ENCODE assay signal across 11 cellular contexts in the genomic region with DNA sequence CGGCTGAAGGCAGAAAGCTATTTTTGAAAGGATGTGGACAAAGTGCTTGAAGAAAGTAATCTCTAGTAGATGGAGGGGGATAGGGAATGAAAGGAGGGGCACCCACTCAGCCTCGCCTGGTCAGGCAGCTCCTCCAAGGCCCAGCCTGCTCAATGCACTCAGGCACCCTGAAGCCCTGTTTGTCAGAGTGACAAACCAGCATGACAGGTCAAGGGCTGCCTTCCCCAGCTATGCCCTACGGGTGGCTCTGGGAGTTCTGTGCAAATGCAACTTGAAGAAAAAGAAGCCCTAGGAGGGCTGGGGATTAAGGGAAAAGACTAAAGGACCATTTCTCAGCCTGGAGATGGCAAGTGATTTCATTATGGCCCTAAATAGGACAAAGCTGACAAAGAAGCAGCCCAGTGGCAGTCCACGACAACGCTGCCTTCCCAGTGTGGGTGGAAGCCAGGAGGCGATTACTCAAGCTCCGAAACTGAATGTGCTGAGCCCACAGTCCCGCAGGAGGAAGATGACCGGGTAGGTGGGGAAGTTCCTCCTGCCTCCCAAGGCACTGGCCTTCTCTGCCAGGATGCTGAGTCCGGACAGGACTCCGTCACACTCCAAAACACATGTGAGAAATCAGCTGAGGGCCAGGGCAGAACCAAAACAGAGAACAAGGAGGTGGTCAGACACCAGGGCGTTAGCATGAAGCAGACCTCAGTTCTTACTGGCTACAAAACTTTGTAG. TPM values are rescaled to one million over a fixed set of nuclear protein-coding genes. Genes with fewer than 3 reads are reported as not detected.
DNase-seq lines count a peak whose midpoint lies in the region; ATAC-seq and TF ChIP-seq lines count a peak whose summit lies in the region.
"Had no signal": no experiment of that assay in that cellular context is flagged by ENCODE, and none has a peak within 500 bp of the region (broad histone marks: within the 10 kb centered on the region; RNA-seq: fewer than 3 reads in every experiment).

No MANE protein-coding gene starts in this region.

- H3K27me3 ChIP-seq in foreskin keratinocyte, result no peaks in the 10 kb centered on the region

- no peaks in the 10 kb centered on the region for H3K9me3 Mint-ChIP-seq in CD14-positive monocyte
- H3K9me3 Mint-ChIP-seq: CD4-positive, CD25-positive, alpha-beta regulatory T cell had no signal

- H3K27ac Mint-ChIP-seq in CD14-positive monocyte, result peak overlapping the region; percentile 73 to 94 (median 89)
- H3K27ac Mint-ChIP-seq: CD4-positive, CD25-positive, alpha-beta regulatory T cell had no signal

- peaks cover 0 to 3% (median 0%) of the 10 kb centered on the region in 3 donors for H3K27me3 Mint-ChIP-seq in CD14-positive monocyte (ENCODE audit: low read depth in 3 of 3)
- H3K27me3 Mint-ChIP-seq: CD4-positive, CD25-positive, alpha-beta regulatory T cell had no signal

- H3K4me1 Mint-ChIP-seq in CD14-positive monocyte, result peaks cover 45% of the 10 kb centered on the region

- H3K27ac ChIP-seq in angular gyrus (ENCODE audit: low read depth, low read length) (peak overlapping the region; percentile 94), foreskin keratinocyte (no peak overlapping the region)
- H3K27ac ChIP-seq: HL-60 had no signal

- DNase-seq in CD14-positive monocyte (ENCODE audit: low spot score), result peak; percentile 84
- peak in 42 of 51 donors; percentile 12 to 82 (median 46) for DNase-seq in hypothalamus (lab: John Stamatoyannopoulos, UW)
- peak; percentile 88 for DNase-seq in posterior vena cava (ENCODE audit: low spot score)
- no peak for DNase-seq in stimulated activated CD4-positive, alpha-beta T cell treated with anti-CD3 and anti-CD28 coated beads, Interleukin-2, amount 100 ng/mL, for 48 hours
- DNase-seq in foreskin keratinocyte, result no peak
- DNase-seq in NAMALWA (ENCODE audit: low spot score), result no peak
- no peak for DNase-seq in HEK293T (ENCODE audit: extremely low spot score)
- DNase-seq: CD4-positive, CD25-positive, alpha-beta regulatory T cell; NCI-H1048 had no signal

- H3K4me1 ChIP-seq in foreskin keratinocyte, result no peaks in the 10 kb centered on the region

- CTCF ChIA-PET in HEK293T (lab: Yijun Ruan, JAX), result no interaction called here

- no peak for TF ChIP-seq CTCF in CD14-positive monocyte (IDR thresholded peaks at IDR 0.05)
- TF ChIP-seq CTCF in foreskin keratinocyte (conservative IDR thresholded peaks at IDR 0.05), result no peak

- intact Hi-C loops in CD14-positive monocyte (cut with micrococcal nuclease), result no loop called here
- intact Hi-C loops in posterior vena cava (cut with DNase I), result no loop called here

- POLR2A ChIA-PET in HEK293T (lab: Yijun Ruan, JAX), result no interaction called here

- H3K36me3 Mint-ChIP-seq in CD14-positive monocyte, result peaks cover 57 to 64% of the 10 kb centered on the region in 2 donors

- ATAC-seq in foreskin keratinocyte, result no peak

- H3K4me3 Mint-ChIP-seq in CD14-positive monocyte, result peak overlapping the region in 1 of 2 donors; percentile 63
- H3K4me3 Mint-ChIP-seq: CD4-positive, CD25-positive, alpha-beta regulatory T cell had no signal

TF ChIP-seq in HEK293T, 16 proteins besides CTCF, POLR2A, EP300 and RAD21:
- TF ChIP-seq L3MBTL2 (conservative IDR thresholded peaks at IDR 0.05) (no peak), BHLHE40 (IDR thresholded peaks at IDR 0.05; ENCODE audit: borderline replicate concordance) (no peak), HDGF (IDR thresholded peaks at IDR 0.05; ENCODE audit: borderline replicate concordance) (no peak), CTBP1 (IDR thresholded peaks at IDR 0.05; ENCODE audit: borderline replicate concordance) (no peak), FOXK2 (IDR thresholded peaks at IDR 0.05) (no peak)

RNA-seq across cellular contexts. Expression of a gene that starts 16.3 kb away (rescaled TPM):
- polyA plus RNA-seq in CD14-positive monocyte, result 100 to 1,000 TPM; 289 to 353 TPM
- 10 to 100 TPM; 52.4 to 71.1 TPM for total RNA-seq in posterior vena cava
- 63.5 and 65.7 TPM in 2 replicates for total RNA-seq in foreskin keratinocyte
- polyA plus RNA-seq in foreskin keratinocyte, result 41.5 and 49.5 TPM in 2 replicates

RNA-seq across cellular contexts. Expression of a gene that starts 28.1 kb away (rescaled TPM):
- polyA plus RNA-seq in CD14-positive monocyte (under 1 TPM in 1 of 2 donors, not detected in 1; 0.09 TPM), foreskin keratinocyte (not detected in 2 replicates)
- total RNA-seq in posterior vena cava (1 to 10 TPM in 1 of 2 donors, under 1 TPM in 1; 0.93 to 2.3 TPM), foreskin keratinocyte (not detected in 2 replicates)

Comparison
In these comparisons a context has a peak if more than half of its experiments do, and no peak if none do; other contexts are left out.
1. DNase-seq: peak in CD14-positive monocyte (single experiment), hypothalamus (42 of 51) and posterior vena cava (single experiment); none in stimulated activated CD4-positive, alpha-beta T cell treated with anti-CD3 and anti-CD28 coated beads, Interleukin-2, amount 100 ng/mL, for 48 hours (0 of 2), foreskin keratinocyte (0 of 2), NAMALWA (single experiment) and HEK293T (single experiment).